Comparison of ENCODE assay signal across 1 cellular context in the genomic region with DNA sequence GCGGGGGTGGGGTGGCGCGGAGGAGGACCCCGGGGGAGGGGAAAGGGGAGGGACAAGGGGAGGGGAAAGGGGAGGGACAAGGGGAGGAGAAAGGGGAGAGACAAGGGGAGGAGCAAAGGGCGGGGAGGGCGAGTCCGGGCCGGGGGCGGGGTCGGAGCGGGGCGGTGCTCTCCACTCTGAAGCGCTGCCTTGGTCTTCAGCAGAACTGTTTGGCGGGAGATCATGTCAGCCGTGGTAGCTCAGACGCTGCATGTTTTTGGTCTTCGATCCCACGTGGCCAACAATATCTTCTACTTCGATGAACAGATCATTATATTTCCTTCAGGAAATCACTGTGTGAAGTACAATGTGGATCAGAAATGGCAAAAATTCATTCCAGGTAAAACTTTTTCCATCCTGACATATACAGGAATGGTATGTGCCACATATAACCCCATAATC.
TF ChIP-seq lines count a peak whose summit lies in the region.

No MANE protein-coding gene starts in this region.

TF ChIP-seq in WTC11, 78 proteins besides CTCF, POLR2A, EP300 and RAD21 (continued from another document):
- TF ChIP-seq, protein P1, sequence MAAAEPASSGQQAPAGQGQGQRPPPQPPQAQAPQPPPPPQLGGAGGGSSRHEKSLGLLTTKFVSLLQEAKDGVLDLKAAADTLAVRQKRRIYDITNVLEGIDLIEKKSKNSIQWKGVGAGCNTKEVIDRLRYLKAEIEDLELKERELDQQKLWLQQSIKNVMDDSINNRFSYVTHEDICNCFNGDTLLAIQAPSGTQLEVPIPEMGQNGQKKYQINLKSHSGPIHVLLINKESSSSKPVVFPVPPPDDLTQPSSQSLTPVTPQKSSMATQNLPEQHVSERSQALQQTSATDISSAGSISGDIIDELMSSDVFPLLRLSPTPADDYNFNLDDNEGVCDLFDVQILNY (CRISPR knock-in tag; IDR thresholded peaks at IDR 0.05), result no peak
- TF ChIP-seq CBFB (CRISPR knock-in tag; IDR thresholded peaks at IDR 0.05; ENCODE audit: low read depth) (no peak), NFE2L1 (CRISPR knock-in tag; IDR thresholded peaks at IDR 0.05) (peak; percentile 61; the same call in 1 of the 2 replicates), RELA (CRISPR knock-in tag; IDR thresholded peaks at IDR 0.05; ENCODE audit: borderline replicate concordance) (no peak)
